In the genomic region with DNA sequence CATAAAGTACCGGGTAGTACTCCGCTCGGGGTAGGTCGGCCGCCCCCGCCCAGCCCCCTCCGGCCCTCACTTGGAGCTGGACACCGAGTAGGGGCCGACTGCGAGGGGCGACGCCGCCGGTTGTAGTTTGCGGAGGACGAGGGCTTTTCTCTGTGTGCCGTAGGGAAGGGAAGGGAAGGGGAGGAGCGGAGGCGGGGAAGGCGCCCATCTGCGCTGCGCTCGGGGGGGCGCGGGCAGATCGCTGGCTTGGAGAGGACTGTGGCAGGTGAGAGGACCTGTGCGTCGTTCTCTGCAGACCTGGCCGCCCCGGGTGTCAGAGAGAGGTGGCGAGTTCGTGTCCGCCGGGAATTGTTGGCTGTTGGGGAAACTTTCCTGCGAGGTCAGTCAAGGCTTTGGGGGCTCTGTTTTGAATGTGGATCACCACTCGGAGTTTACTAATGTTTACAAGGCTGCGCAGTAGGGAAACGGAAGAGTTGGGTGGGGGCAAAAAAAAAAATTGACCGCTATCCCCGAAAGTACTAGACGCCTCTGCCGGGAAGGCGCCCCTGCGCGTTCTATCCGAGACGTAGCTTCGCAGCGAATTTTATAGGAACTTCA, we compare ENCODE assay signal across 8 cellular contexts. TPM values are rescaled to one million over a fixed set of nuclear protein-coding genes. Genes with fewer than 3 reads are reported as not detected.
DNase-seq lines count a peak whose midpoint lies in the region; ATAC-seq and TF ChIP-seq lines count a peak whose summit lies in the region.

No MANE protein-coding gene starts in this region.

- DNase-seq in HL-60 (ENCODE audit: low read depth in 1 of 2, low spot score in 1 of 2) (peak in 1 of 2 experiments; percentile 60), mammary epithelial cell (no peak), kidney epithelial cell (ENCODE audit: low read depth) (no peak), NCI-H446 treated with DMSO at 0.1 percent for 48 hours (lab: John Stamatoyannopoulos, UW) (no peak)
- peak; percentile 13 to 41 (median 30) for DNase-seq in stimulated activated CD4-positive, alpha-beta T cell treated with anti-CD3 and anti-CD28 coated beads, Interleukin-1b, Interleukin-23, amount 100 ng/mL, for 24 hours (ENCODE audit: low read depth in 4 of 4, low spot score in 1 of 4)

- ATAC-seq in HG03521 (IDR thresholded peaks at IDR 0.05; ENCODE audit: unreplicated experiment), result no peak

- peaks cover 53% of the 10 kb centered on the region for H3K79me2 ChIP-seq in SU-DHL-6 (ENCODE audit: insufficient read depth, low read length)
- H3K79me2 ChIP-seq in mammary epithelial cell (ENCODE audit: insufficient read depth, low read length), result peaks cover 60% of the 10 kb centered on the region

- H3K4me2 ChIP-seq in SU-DHL-6 (ENCODE audit: low read depth, low read length, poor library complexity, severe bottlenecking) (peak overlapping the region; percentile 76), mammary epithelial cell (ENCODE audit: insufficient read depth, low read depth, low read length) (peak overlapping the region; percentile 100)

- no peaks in the 10 kb centered on the region for H3K9me2 ChIP-seq in SU-DHL-6 (replicated peaks; ENCODE audit: insufficient read depth, low read length)

- H3F3A ChIP-seq in SU-DHL-6 (ENCODE audit: insufficient read depth), result peaks cover 10% of the 10 kb centered on the region

- H2AFZ ChIP-seq in SU-DHL-6 (ENCODE audit: low read depth, low read length, severe bottlenecking) (peak overlapping the region; percentile 29), mammary epithelial cell (ENCODE audit: low read depth, low read length) (peak overlapping the region; percentile 90)

- H3K9me3 ChIP-seq in SU-DHL-6 (ENCODE audit: insufficient read depth, low read length) (no peaks in the 10 kb centered on the region), mammary epithelial cell (replicated peaks; ENCODE audit: insufficient read depth, low read length) (no peaks in the 10 kb centered on the region)

- H3K4me3 ChIP-seq in HL-60 (replicated peaks; ENCODE audit: insufficient read depth, low read length) (peak overlapping the region; percentile 90), SU-DHL-6 (ENCODE audit: insufficient read depth, low read length, poor library complexity, severe bottlenecking) (peak overlapping the region; percentile 98), mammary epithelial cell (replicated peaks in 1 of 3; ENCODE audit: insufficient read depth in 1 of 3, low read depth in 2 of 3, low read length in 3 of 3) (peak overlapping the region; percentile 73 to 87 (median 85)), kidney epithelial cell (ENCODE audit: low read depth, low read length) (peak overlapping the region; percentile 94)

- H3K9ac ChIP-seq in SU-DHL-6 (ENCODE audit: low read length), result peak overlapping the region; percentile 99
- H3K9ac ChIP-seq in mammary epithelial cell (ENCODE audit: insufficient read depth, low read length), result peak overlapping the region; percentile 76

- CTCF ChIA-PET in mammary epithelial cell (lab: Charles Lee; ENCODE audit: low non-redundant PET), result no interaction called here

- H3K27ac ChIP-seq in C4-2B, result peak overlapping the region; percentile 92
- H3K27ac ChIP-seq in HL-60 (replicated peaks), result peak overlapping the region; percentile 85
- H3K27ac ChIP-seq in SU-DHL-6 (ENCODE audit: low read depth, low read length), result peak overlapping the region; percentile 90
- peak overlapping the region; percentile 66 for H3K27ac ChIP-seq in mammary epithelial cell (ENCODE audit: insufficient read depth, low read depth, low read length)

- in situ Hi-C loops in mammary epithelial cell (cut with MboI; ENCODE audit: low sequenced_read_pairs in 2 of 2), result no loop called here

- peaks cover 15% of the 10 kb centered on the region for H3K4me1 ChIP-seq in mammary epithelial cell (ENCODE audit: insufficient read depth, low read length)

- peaks cover 20% of the 10 kb centered on the region for H4K20me1 ChIP-seq in SU-DHL-6 (ENCODE audit: low read depth, low read length)
- no peaks in the 10 kb centered on the region for H4K20me1 ChIP-seq in mammary epithelial cell (ENCODE audit: insufficient read depth, low read length)

- H3K36me3 ChIP-seq in SU-DHL-6 (ENCODE audit: low read length), result no peaks in the 10 kb centered on the region
- no peaks in the 10 kb centered on the region for H3K36me3 ChIP-seq in mammary epithelial cell (ENCODE audit: insufficient read depth, low read length)
- peaks cover 2% of the 10 kb centered on the region for H3K36me3 ChIP-seq in kidney epithelial cell (ENCODE audit: control insufficient read depth, insufficient read depth, low read length)

- TF ChIP-seq CTCF in C4-2B (conservative IDR thresholded peaks at IDR 0.05), result no peak
- TF ChIP-seq CTCF in HL-60 (IDR thresholded peaks at IDR 0.05; ENCODE audit: insufficient read depth, low read length), result no peak
- no peak for TF ChIP-seq CTCF in SU-DHL-6 (IDR thresholded peaks at IDR 0.05; ENCODE audit: insufficient read depth, low read length, poor library complexity, severe bottlenecking)
- TF ChIP-seq CTCF in mammary epithelial cell (conservative IDR thresholded peaks at IDR 0.05 in 1 of 2, IDR thresholded peaks at IDR 0.05 in 1 of 2; ENCODE audit: extremely low read depth in 1 of 2, insufficient read depth in 1 of 2, low read depth in 1 of 2, low read length in 2 of 2), result peak in 1 of 2 donors; percentile 24
- TF ChIP-seq CTCF in kidney epithelial cell (IDR thresholded peaks at IDR 0.05; ENCODE audit: insufficient read depth, low read length, poor library complexity, severe bottlenecking), result no peak

- intact Hi-C loops in mammary epithelial cell (cut with micrococcal nuclease), result loop anchor here (1.0 to 10.0 kb wide), 7 partner anchors 32 to 493 kb away; a partner anchor contains a TSS

- H3K27me3 ChIP-seq in HL-60 (ENCODE audit: insufficient read depth, poor library complexity, severe bottlenecking) (no peaks in the 10 kb centered on the region), SU-DHL-6 (ENCODE audit: low read length) (no peaks in the 10 kb centered on the region), mammary epithelial cell (ENCODE audit: insufficient read depth, low read length) (no peaks in the 10 kb centered on the region), kidney epithelial cell (ENCODE audit: control insufficient read depth, insufficient read depth, low read length) (no peaks in the 10 kb centered on the region)

- WGBS in mammary epithelial cell (ENCODE audit: low coverage, missing lambda C conversion rate), result 0% methylated on average over 13 of the region's 49 CpGs

- dilution Hi-C loops in mammary epithelial cell (cut with HindIII; ENCODE audit: low sequenced_read_pairs), result no loop called here

- BruUV-seq in mammary epithelial cell (replicated peaks; lab: Mats Ljungman, UMichigan), result TSS peak; percentile 90

RNA-seq across cellular contexts. Expression of a gene that starts 1.4 kb away (rescaled TPM):
- total RNA-seq in mammary epithelial cell, result 1 to 10 TPM; 5.3 to 8.6 TPM
- polyA plus RNA-seq in mammary epithelial cell, result 13.8 TPM
- 7.2 TPM for polyA minus RNA-seq in mammary epithelial cell
- 12.6 and 14.7 TPM in 2 replicates for total RNA-seq in kidney epithelial cell

RNA-seq across cellular contexts. Expression of a gene that starts 9.0 kb away (rescaled TPM):
- total RNA-seq in mammary epithelial cell (100 to 1,000 TPM in 1 of 2 donors, 10 to 100 TPM in 1; 68.1 to 138 TPM), kidney epithelial cell (66.7 and 73.6 TPM in 2 replicates)
- 124 TPM for polyA plus RNA-seq in mammary epithelial cell
- 84.8 TPM for polyA minus RNA-seq in mammary epithelial cell

Comparison
In these comparisons a context has a peak if more than half of its experiments do, and no peak if none do; other contexts are left out.
1. DNase-seq: peak in stimulated activated CD4-positive, alpha-beta T cell treated with anti-CD3 and anti-CD28 coated beads, Interleukin-1b, Interleukin-23, amount 100 ng/mL, for 24 hours (4 of 4); none in mammary epithelial cell (single experiment), kidney epithelial cell (single experiment) and NCI-H446 treated with DMSO at 0.1 percent for 48 hours (single experiment).
2. Peak in every context shown above with its lines, with median percentiles within 50 percentile points of each other: H3K27ac ChIP-seq and H3K4me3 ChIP-seq.